Comparison of ENCODE assay signal across 16 cellular contexts in genomic region chr2:201929627-201930026, GRCh38.
"Had no signal": no experiment of that assay in that cellular context is flagged by ENCODE, and none has a peak within 500 bp of the region (broad histone marks: within the 10 kb centered on the region; RNA-seq: fewer than 3 reads in every experiment).

No MANE protein-coding gene starts in this region.

- H3K9me3 ChIP-seq: ascending aorta, breast epithelium, gastroesophageal sphincter, sigmoid colon, spleen, suprapubic skin had no signal

- ATAC-seq: activated CD4-positive, alpha-beta T cell treated with anti-CD3 and anti-CD28 coated beads for 36 hours; activated CD8-positive, alpha-beta memory T cell treated with anti-CD3 and anti-CD28 coated beads, Interleukin-2, amount 10 ng/mL, durations not matched to agents 7 days and 5 days; gastroesophageal sphincter; naive thymus-derived CD4-positive, alpha-beta T cell had no signal

- H3K27ac ChIP-seq: ascending aorta, breast epithelium, gastroesophageal sphincter, parathyroid adenoma, sigmoid colon, spleen, suprapubic skin had no signal

- DNase-seq: activated CD4-positive, alpha-beta memory T cell treated with anti-CD3 and anti-CD28 coated beads for 36 hours; activated CD4-positive, alpha-beta T cell treated with anti-CD3 and anti-CD28 coated beads for 36 hours; activated CD8-positive, alpha-beta memory T cell treated with anti-CD3 and anti-CD28 coated beads, Interleukin-2, amount 10 ng/mL, durations not matched to agents 7 days and 5 days; activated naive CD4-positive, alpha-beta T cell treated with anti-CD3 and anti-CD28 coated beads, Interleukin-2, amount 10 ng/mL, durations not matched to agents 7 days and 5 days; activated T-cell treated with anti-CD3 and anti-CD28 coated beads, Interleukin-2, amount 50 U/mL, for 1 hour; erythroblast; islet precursor cell; naive thymus-derived CD4-positive, alpha-beta T cell; sigmoid colon; spleen had no signal

- H3K27me3 ChIP-seq: ascending aorta, breast epithelium, gastroesophageal sphincter, sigmoid colon, spleen, suprapubic skin had no signal

- H3K4me1 ChIP-seq: ascending aorta, breast epithelium, gastroesophageal sphincter, parathyroid adenoma, sigmoid colon, spleen had no signal

- H3K9ac ChIP-seq: parathyroid adenoma had no signal

- H3K36me3 ChIP-seq: ascending aorta, breast epithelium, gastroesophageal sphincter, sigmoid colon, spleen, suprapubic skin had no signal

- H3K4me3 ChIP-seq: ascending aorta, breast epithelium, gastroesophageal sphincter, lung, sigmoid colon, spleen, suprapubic skin had no signal
